Comparison of ENCODE assay signal across 12 cellular contexts in genomic region chr7:74820146-74820805, GRCh38. TPM values are rescaled to one million over a fixed set of nuclear protein-coding genes. Genes with fewer than 3 reads are reported as not detected.
A peak's percentile ranks its signal among the peaks of the same experiment; 100 is the strongest.
DNase-seq lines count a peak whose midpoint lies in the region; ATAC-seq, FAIRE-seq and TF ChIP-seq lines count a peak whose summit lies in the region.
"Not testable (repeated sequence)": the region's sequence is repeated elsewhere in the genome, so short reads cannot be mapped to it uniquely, and the experiment has no call there.
"Had no signal": no experiment of that assay in that cellular context is flagged by ENCODE, and none has a peak within 500 bp of the region (broad histone marks: within the 10 kb centered on the region; RNA-seq: fewer than 3 reads in every experiment).

No MANE protein-coding gene starts in this region.

- no CpG with 5 or more reads among the region's 23 CpGs for WGBS in HepG2 (ENCODE audit: low lambda C conversion rate)

- DNase-seq in activated T-cell treated with anti-CD3 and anti-CD28 coated beads, Interleukin-2, amount 50 U/mL, for 72 hours; HepG2 (ENCODE audit: low spot score): not testable (repeated sequence)

- in situ Hi-C loops in HepG2 (cut with HindIII; ENCODE audit: extremely low pct_ligation_motif_present, low pct_unique_long_range_greater_than_20kb) = not testable (repeated sequence)

- ATAC-seq in GM18499 (IDR thresholded peaks at IDR 0.05; ENCODE audit: insufficient read depth, unreplicated experiment) (peak; percentile 56), GM19043 (IDR thresholded peaks at IDR 0.05; ENCODE audit: low read depth, unreplicated experiment) (peak; percentile 75), GM21515 (IDR thresholded peaks at IDR 0.05; ENCODE audit: unreplicated experiment) (peak; percentile 88), HG02759 (IDR thresholded peaks at IDR 0.05; ENCODE audit: unreplicated experiment) (peak; percentile 91), HG03095 (IDR thresholded peaks at IDR 0.05; ENCODE audit: unreplicated experiment) (peak; percentile 84), HG03521 (IDR thresholded peaks at IDR 0.05; ENCODE audit: unreplicated experiment) (peak; percentile 77), HepG2 (peak; percentile 99)
- ATAC-seq in activated T-cell treated with anti-CD3 and anti-CD28 coated beads, Interleukin-2, amount 50 U/mL, for 72 hours (replicated peaks in 1 of 2) = peak; percentile 85 to 93

- H3K4me3 Mint-ChIP-seq in activated T-cell treated with anti-CD3 and anti-CD28 coated beads, Interleukin-2, amount 50 U/mL, for 72 hours = not testable (repeated sequence)

- H3K27ac Mint-ChIP-seq in activated T-cell treated with anti-CD3 and anti-CD28 coated beads, Interleukin-2, amount 50 U/mL, for 72 hours = not testable (repeated sequence)

- TF ChIP-seq RAD21 in HepG2 (CRISPR knock-in tag; IDR thresholded peaks at IDR 0.05) = not testable (repeated sequence)

- CTCF ChIA-PET in HepG2 (lab: Yijun Ruan, JAX; ENCODE audit: low intra/inter-chr PET ratio, low total read pairs) = not testable (repeated sequence)

- H3K27ac ChIP-seq in HepG2 (ENCODE audit: extremely low read length, insufficient read depth, low read length) = not testable (repeated sequence)

- not testable (repeated sequence) for BruUV-seq in HepG2 (replicated peaks; lab: Mats Ljungman, UMichigan)

- POLR2A ChIA-PET in HepG2 (lab: Yijun Ruan, JAX) = not testable (repeated sequence)

- TF ChIP-seq POLR2A in HepG2 (IDR thresholded peaks at IDR 0.05; ENCODE audit: insufficient read depth in 1 of 2, low read depth in 2 of 2, low read length in 2 of 2) = not testable (repeated sequence)

- not testable (repeated sequence) for FAIRE-seq in HepG2 (lab: Jason Lieb, UNC)

- not testable (repeated sequence) for H3K4me3 ChIP-seq in HepG2 (replicated peaks in 1 of 3; ENCODE audit: insufficient read depth in 1 of 3, low read depth in 2 of 3, low read length in 3 of 3)

- not testable (repeated sequence) for H3K4me1 Mint-ChIP-seq in activated T-cell treated with anti-CD3 and anti-CD28 coated beads, Interleukin-2, amount 50 U/mL, for 72 hours (ENCODE audit: low read depth)

- not testable (repeated sequence) for H3K36me3 Mint-ChIP-seq in activated T-cell treated with anti-CD3 and anti-CD28 coated beads, Interleukin-2, amount 50 U/mL, for 72 hours (ENCODE audit: insufficient read depth in 2 of 2)

- not testable (repeated sequence) for H3K27me3 ChIP-seq in HepG2 (ENCODE audit: control insufficient read depth in 1 of 2, insufficient read depth in 2 of 2, low read length in 2 of 2)

- not testable (repeated sequence) for TF ChIP-seq EP300 in HepG2 (IDR thresholded peaks at IDR 0.05; ENCODE audit: low read depth in 2 of 2, low read length in 2 of 2); HepG2 (CRISPR knock-in tag; IDR thresholded peaks at IDR 0.05; ENCODE audit: borderline replicate concordance)

- not testable (repeated sequence) for H3K9me3 Mint-ChIP-seq in activated T-cell treated with anti-CD3 and anti-CD28 coated beads, Interleukin-2, amount 50 U/mL, for 72 hours

- not testable (repeated sequence) for H2AFZ ChIP-seq in HepG2 (ENCODE audit: low read length)

- H3K4me1 ChIP-seq in HepG2 (ENCODE audit: insufficient read depth, low read length) = not testable (repeated sequence)

- H3K4me2 ChIP-seq in HepG2 (ENCODE audit: low read depth, low read length) = not testable (repeated sequence)

- not testable (repeated sequence) for H3K79me2 ChIP-seq in HepG2 (ENCODE audit: insufficient read depth, low read length)

- not testable (repeated sequence) for H3K9me3 ChIP-seq in HepG2 (ENCODE audit: low read length)

- intact Hi-C loops in HepG2 (cut with micrococcal nuclease; ENCODE audit: unreplicated experiment) = not testable (repeated sequence)

- not testable (repeated sequence) for TF ChIP-seq CTCF in HepG2 (CRISPR knock-in tag; IDR thresholded peaks at IDR 0.05)

- not testable (repeated sequence) for H4K20me1 ChIP-seq in HepG2 (ENCODE audit: insufficient read depth, low read length)

- not testable (repeated sequence) for H3K27me3 Mint-ChIP-seq in activated T-cell treated with anti-CD3 and anti-CD28 coated beads, Interleukin-2, amount 50 U/mL, for 72 hours (ENCODE audit: low read depth)

- not testable (repeated sequence) for H3K9ac ChIP-seq in HepG2 (ENCODE audit: insufficient read depth, low read depth, low read length)

- H3K36me3 ChIP-seq in HepG2 (replicated peaks in 1 of 2; ENCODE audit: control insufficient read depth in 1 of 2, insufficient read depth in 2 of 2, low read length in 2 of 2) = not testable (repeated sequence)

RNA-seq across cellular contexts. Expression of gene GTF2IRD2, which starts 31.1 kb away (rescaled TPM):
- total RNA-seq in activated T-cell treated with anti-CD3 and anti-CD28 coated beads, Interleukin-2, amount 50 U/mL, for 72 hours = 10 to 100 TPM in 1 of 2 donors, 1 to 10 TPM in 1; 4.4 to 13.4 TPM
- total RNA-seq in HepG2 (2016; rRNA removed; fragmentation: Illumina TruSeq; extraction: Trizol) = 4.4 and 6.5 TPM in 2 replicates
- total RNA-seq in HepG2 (2016; cell fraction: cytosol; rRNA removed; fragmentation: Illumina TruSeq; extraction: Trizol; ENCODE audit: low read depth) = 15.2 and 16.5 TPM in 2 replicates
- 5.2 and 5.5 TPM in 2 replicates for total RNA-seq in HepG2 (2016; cell fraction: insoluble cytoplasmic fraction; rRNA removed; fragmentation: Illumina TruSeq; extraction: Trizol)
- 10.4 and 16.6 TPM in 2 replicates for total RNA-seq in HepG2 (2016; cell fraction: membrane; rRNA removed; fragmentation: Illumina TruSeq; extraction: Trizol)
- 5.0 and 5.3 TPM in 2 replicates for total RNA-seq in HepG2 (2016; cell fraction: nucleus; rRNA removed; fragmentation: Illumina TruSeq; extraction: Trizol)
- 9.4 and 11.2 TPM in 2 replicates for polyA plus RNA-seq in HepG2 (2011; rRNA removed)
- polyA plus RNA-seq in HepG2 (2011; cell fraction: cytosol; rRNA removed) = 2.1 and 3.0 TPM in 2 replicates
- polyA plus RNA-seq in HepG2 (2011; cell fraction: nucleus; rRNA removed) = 6.6 and 7.1 TPM in 2 replicates
- 6.2 and 11.7 TPM in 2 replicates for polyA plus RNA-seq in HepG2 (2012)
- polyA plus RNA-seq in HepG2 (2016; cell fraction: cytosol; fragmentation: Illumina TruSeq; extraction: Trizol; ENCODE audit: low read depth) = 16.1 and 25.1 TPM in 2 replicates
- 4.1 and 7.9 TPM in 2 replicates for polyA plus RNA-seq in HepG2 (2016; cell fraction: insoluble cytoplasmic fraction; fragmentation: Illumina TruSeq; extraction: Trizol; ENCODE audit: low read depth)
- polyA plus RNA-seq in HepG2 (2016; cell fraction: membrane; fragmentation: Illumina TruSeq; extraction: Trizol; ENCODE audit: low read depth) = 7.9 and 17.4 TPM in 2 replicates
- polyA plus RNA-seq in HepG2 (2016; cell fraction: nucleus; fragmentation: Illumina TruSeq; extraction: Trizol; ENCODE audit: insufficient read depth, low read depth) = 6.9 and 12.7 TPM in 2 replicates
- polyA minus RNA-seq in HepG2 (2011; rRNA and poly(A)+ RNA removed; ENCODE audit: low replicate concordance) = 3.3 and 6.2 TPM in 2 replicates
- polyA minus RNA-seq in HepG2 (2011; cell fraction: cytosol; rRNA and poly(A)+ RNA removed) = 0.69 and 0.70 TPM in 2 replicates
- polyA minus RNA-seq in HepG2 (2011; cell fraction: nucleus; rRNA and poly(A)+ RNA removed) = 6.3 and 11.8 TPM in 2 replicates

RNA-seq across cellular contexts. Expression of gene NCF1, which starts 46.5 kb away (rescaled TPM):
- 1 to 10 TPM; 1.8 to 3.8 TPM for total RNA-seq in activated T-cell treated with anti-CD3 and anti-CD28 coated beads, Interleukin-2, amount 50 U/mL, for 72 hours
- total RNA-seq in HepG2 (2016; rRNA removed; fragmentation: Illumina TruSeq; extraction: Trizol) = not detected in 2 replicates
- not detected in 2 replicates for total RNA-seq in HepG2 (2016; cell fraction: cytosol; rRNA removed; fragmentation: Illumina TruSeq; extraction: Trizol; ENCODE audit: low read depth)
- total RNA-seq in HepG2 (2016; cell fraction: insoluble cytoplasmic fraction; rRNA removed; fragmentation: Illumina TruSeq; extraction: Trizol) = not detected in 2 replicates
- 0.10 TPM in 1 of 2 replicates, not detected in the other for total RNA-seq in HepG2 (2016; cell fraction: membrane; rRNA removed; fragmentation: Illumina TruSeq; extraction: Trizol)
- total RNA-seq in HepG2 (2016; cell fraction: nucleus; rRNA removed; fragmentation: Illumina TruSeq; extraction: Trizol) = not detected in 2 replicates
- 0.09 and 0.13 TPM in 2 replicates for polyA plus RNA-seq in HepG2 (2011; rRNA removed)
- 0.17 and 0.28 TPM in 2 replicates for polyA plus RNA-seq in HepG2 (2011; cell fraction: cytosol; rRNA removed)
- polyA plus RNA-seq in HepG2 (2011; cell fraction: nucleus; rRNA removed) = 0.33 and 1.7 TPM in 2 replicates
- 0.09 TPM in 1 of 2 replicates, not detected in the other for polyA plus RNA-seq in HepG2 (2012)
- not detected in 2 replicates for polyA plus RNA-seq in HepG2 (2016; cell fraction: cytosol; fragmentation: Illumina TruSeq; extraction: Trizol; ENCODE audit: low read depth)
- not detected in 2 replicates for polyA plus RNA-seq in HepG2 (2016; cell fraction: insoluble cytoplasmic fraction; fragmentation: Illumina TruSeq; extraction: Trizol; ENCODE audit: low read depth)
- not detected in 2 replicates for polyA plus RNA-seq in HepG2 (2016; cell fraction: membrane; fragmentation: Illumina TruSeq; extraction: Trizol; ENCODE audit: low read depth)
- not detected in 2 replicates for polyA plus RNA-seq in HepG2 (2016; cell fraction: nucleus; fragmentation: Illumina TruSeq; extraction: Trizol; ENCODE audit: insufficient read depth, low read depth)
- 0.37 TPM in 1 of 2 replicates, not detected in the other for polyA minus RNA-seq in HepG2 (2011; rRNA and poly(A)+ RNA removed; ENCODE audit: low replicate concordance)
- polyA minus RNA-seq in HepG2 (2011; cell fraction: cytosol; rRNA and poly(A)+ RNA removed) = not detected in 2 replicates
- not detected in 2 replicates for polyA minus RNA-seq in HepG2 (2011; cell fraction: nucleus; rRNA and poly(A)+ RNA removed)
- total RNA-seq: A673, endothelial cell of umbilical vein, M059J, occipital lobe had no signal
- polyA plus RNA-seq: endothelial cell of umbilical vein had no signal
